Comparison of ENCODE assay signal across 20 cellular contexts in the genomic region with DNA sequence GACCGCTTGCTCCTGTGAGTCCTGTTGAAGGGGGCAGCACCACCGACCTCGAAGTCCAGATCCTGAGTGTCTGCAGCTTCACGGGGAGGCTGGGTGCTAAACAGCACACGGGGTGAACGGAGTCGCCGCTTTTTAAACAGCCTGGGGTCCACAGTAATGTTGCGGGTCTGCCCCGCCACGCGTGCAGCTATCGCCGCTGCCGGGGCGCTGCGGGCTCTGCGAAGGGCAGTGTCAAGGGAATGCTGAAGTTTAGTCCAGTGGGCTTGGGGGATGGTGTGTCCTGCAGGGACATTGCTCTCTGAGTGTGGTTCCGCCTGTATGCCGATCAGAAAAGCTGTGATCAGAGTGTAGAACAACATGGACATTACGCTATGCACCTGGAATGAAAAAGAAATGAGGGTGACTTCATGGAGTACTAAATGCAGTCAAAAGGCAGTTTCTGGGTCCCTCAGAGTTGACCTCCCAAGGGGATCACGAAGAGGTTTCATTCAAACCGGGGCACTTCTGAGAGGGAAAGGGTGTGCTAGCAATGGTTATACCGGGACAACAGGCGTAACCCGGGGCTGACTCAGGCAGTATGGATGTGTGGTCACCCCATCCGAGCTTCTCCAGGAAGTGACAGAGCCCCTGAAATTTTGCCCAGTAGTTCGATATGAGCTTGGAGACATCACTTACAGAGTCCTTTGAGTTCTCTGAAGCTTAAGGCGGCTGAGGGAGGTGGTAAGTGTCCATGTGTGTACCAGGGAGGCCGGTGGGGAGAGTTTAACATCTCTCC.
"Had no signal": no experiment of that assay in that cellular context is flagged by ENCODE, and none has a peak within 500 bp of the region (broad histone marks: within the 10 kb centered on the region; RNA-seq: fewer than 3 reads in every experiment).

No MANE protein-coding gene starts in this region.

- DNase-seq: effector memory CD8-positive, alpha-beta T cell; foreskin fibroblast; glutamatergic neuron; immature natural killer cell; kidney; left colon; mesendoderm; naive B cell; sigmoid colon; stimulated activated CD4-positive, alpha-beta T cell treated with anti-CD3 and anti-CD28 coated beads, Interleukin-2, amount 100 ng/mL, for 24 hours; stimulated activated naive CD4-positive, alpha-beta T cell treated with Interleukin-2 at 50 U/mL for 16 hours; trophoblast cell had no signal

- H3K9me3 ChIP-seq: esophagus muscularis mucosa, gastroesophageal sphincter, neutrophil, right atrium auricular region, sigmoid colon had no signal

- H3K4me1 Mint-ChIP-seq: immature natural killer cell, naive B cell had no signal

- ATAC-seq: effector memory CD8-positive, alpha-beta T cell; gastroesophageal sphincter; left colon had no signal

- H3K36me3 Mint-ChIP-seq: immature natural killer cell, naive B cell had no signal

- H3K4me3 ChIP-seq: esophagus muscularis mucosa, gastroesophageal sphincter, right atrium auricular region, sigmoid colon, skin epidermis had no signal

- H3K27ac Mint-ChIP-seq: dendritic cell treated with granulocyte-macrophage colony-stimulating factor and Interleukin-4, amounts not matched to agents 40 ng/mL and 50 ng/mL, for 4 days; effector memory CD8-positive, alpha-beta T cell; immature natural killer cell; naive B cell had no signal

- H3K9me3 Mint-ChIP-seq: dendritic cell treated with granulocyte-macrophage colony-stimulating factor and Interleukin-4, amounts not matched to agents 40 ng/mL and 50 ng/mL, for 4 days; effector memory CD8-positive, alpha-beta T cell; immature natural killer cell; nephron had no signal

- H3K27me3 ChIP-seq: esophagus muscularis mucosa, gastroesophageal sphincter, neutrophil, right atrium auricular region, sigmoid colon had no signal

- H3K36me3 ChIP-seq: neutrophil, right atrium auricular region had no signal

- H3K4me3 Mint-ChIP-seq: dendritic cell treated with granulocyte-macrophage colony-stimulating factor and Interleukin-4, amounts not matched to agents 40 ng/mL and 50 ng/mL, for 4 days; effector memory CD8-positive, alpha-beta T cell; immature natural killer cell; naive B cell; nephron had no signal

- H3K27ac ChIP-seq: epithelial cell of prostate, neutrophil, right atrium auricular region, skin epidermis had no signal
